1 cellular context compared by ENCODE assay signal in the genomic region with DNA sequence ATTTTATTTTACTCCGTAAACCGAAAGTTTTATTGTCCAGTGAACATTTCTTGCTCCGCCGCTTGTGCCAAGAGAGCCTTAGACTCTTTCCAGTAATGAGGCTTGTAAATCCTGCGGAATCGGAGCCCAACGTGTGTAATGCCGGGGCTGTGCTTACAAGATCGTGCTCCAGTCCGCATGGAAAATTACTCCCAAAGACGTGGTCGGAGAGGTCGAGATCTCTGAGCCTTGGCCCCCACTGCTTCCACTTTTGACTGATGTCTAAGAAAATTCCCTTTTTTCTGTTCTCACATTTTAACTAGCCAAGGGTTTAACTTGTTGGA.
TF ChIP-seq lines count a peak whose summit lies in the region.

No MANE protein-coding gene starts in this region.

TF ChIP-seq in HepG2, 621 proteins besides CTCF, POLR2A, EP300 and RAD21 (continued from another document and continues in another):
- TF ChIP-seq, protein P1, sequence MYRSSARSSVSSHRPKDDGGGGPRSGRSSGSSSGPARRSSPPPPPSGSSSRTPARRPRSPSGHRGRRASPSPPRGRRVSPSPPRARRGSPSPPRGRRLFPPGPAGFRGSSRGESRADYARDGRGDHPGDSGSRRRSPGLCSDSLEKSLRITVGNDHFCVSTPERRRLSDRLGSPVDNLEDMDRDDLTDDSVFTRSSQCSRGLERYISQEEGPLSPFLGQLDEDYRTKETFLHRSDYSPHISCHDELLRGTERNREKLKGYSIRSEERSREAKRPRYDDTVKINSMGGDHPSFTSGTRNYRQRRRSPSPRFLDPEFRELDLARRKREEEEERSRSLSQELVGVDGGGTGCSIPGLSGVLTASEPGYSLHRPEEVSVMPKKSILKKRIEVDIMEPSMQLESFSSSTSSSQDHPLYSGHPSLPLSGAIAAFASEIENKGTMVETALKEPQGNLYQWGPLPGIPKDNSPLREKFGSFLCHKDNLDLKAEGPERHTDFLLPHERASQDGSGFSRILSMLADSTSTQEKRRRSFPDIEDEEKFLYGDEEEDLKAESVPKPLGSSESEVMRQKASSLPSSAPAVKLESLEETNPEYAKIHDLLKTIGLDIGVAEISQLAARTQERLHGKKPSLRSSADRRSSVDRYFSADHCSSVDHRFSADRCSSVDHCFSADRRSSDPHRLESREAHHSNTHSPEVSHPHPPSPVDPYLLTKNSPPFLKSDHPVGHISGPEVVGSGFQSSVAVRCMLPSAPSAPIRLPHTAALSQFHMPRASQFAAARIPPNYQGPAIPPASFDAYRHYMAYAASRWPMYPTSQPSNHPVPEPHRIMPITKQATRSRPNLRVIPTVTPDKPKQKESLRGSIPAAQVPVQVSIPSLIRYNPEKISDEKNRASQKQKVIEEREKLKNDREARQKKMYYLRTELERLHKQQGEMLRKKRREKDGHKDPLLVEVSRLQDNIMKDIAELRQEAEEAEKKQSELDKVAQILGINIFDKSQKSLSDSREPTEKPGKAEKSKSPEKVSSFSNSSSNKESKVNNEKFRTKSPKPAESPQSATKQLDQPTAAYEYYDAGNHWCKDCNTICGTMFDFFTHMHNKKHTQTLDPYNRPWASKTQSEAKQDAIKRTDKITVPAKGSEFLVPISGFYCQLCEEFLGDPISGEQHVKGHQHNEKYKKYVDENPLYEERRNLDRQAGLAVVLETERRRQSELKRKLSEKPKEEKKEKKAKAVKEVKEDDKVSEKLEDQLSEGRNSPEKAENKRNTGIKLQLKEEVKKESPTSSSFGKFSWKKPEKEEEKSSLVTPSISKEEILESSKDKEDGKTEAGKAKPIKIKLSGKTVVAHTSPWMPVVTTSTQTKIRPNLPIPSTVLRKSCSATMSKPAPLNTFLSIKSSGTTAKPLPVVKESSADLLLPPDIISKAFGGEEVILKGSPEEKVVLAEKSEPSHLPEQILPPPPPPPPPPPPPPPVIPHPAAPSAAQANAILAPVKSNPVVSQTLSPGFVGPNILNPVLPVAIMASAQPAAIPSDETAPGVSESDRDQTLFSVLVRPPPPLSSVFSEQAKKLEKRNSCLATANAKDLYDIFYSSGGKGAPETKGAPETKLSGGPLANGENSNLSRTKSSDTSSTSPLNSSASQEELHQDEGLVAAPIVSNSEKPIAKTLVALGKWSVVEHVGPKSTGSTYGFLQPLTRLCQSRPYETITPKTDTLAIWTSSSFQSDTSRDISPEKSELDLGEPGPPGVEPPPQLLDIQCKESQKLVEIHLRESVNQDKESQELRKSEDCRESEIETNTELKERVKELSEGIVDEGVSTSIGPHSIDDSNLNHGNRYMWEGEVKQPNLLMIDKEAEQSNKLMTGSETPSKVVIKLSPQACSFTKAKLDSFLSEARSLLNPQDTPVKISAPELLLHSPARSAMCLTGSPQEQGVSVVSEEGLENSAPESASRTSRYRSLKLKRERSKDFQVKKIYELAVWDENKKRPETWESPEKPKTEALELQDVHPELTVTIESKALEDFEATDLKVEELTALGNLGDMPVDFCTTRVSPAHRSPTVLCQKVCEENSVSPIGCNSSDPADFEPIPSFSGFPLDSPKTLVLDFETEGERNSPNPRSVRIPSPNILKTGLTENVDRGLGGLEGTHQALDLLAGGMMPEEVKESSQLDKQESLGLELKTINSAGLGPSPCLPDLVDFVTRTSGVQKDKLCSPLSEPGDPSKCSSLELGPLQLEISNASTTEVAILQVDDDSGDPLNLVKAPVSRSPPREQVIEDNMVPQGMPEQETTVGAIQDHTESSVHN (CRISPR knock-in tag; IDR thresholded peaks at IDR 0.05) = no peak
- no peak for TF ChIP-seq ZNF777 (CRISPR knock-in tag; IDR thresholded peaks at IDR 0.05)
- TF ChIP-seq ZSCAN9 (CRISPR knock-in tag; IDR thresholded peaks at IDR 0.05; ENCODE audit: borderline replicate concordance) = 0 out of 2 replicates have a peak, but pooled peaks have one; percentile 6
- TF ChIP-seq, protein P2, sequence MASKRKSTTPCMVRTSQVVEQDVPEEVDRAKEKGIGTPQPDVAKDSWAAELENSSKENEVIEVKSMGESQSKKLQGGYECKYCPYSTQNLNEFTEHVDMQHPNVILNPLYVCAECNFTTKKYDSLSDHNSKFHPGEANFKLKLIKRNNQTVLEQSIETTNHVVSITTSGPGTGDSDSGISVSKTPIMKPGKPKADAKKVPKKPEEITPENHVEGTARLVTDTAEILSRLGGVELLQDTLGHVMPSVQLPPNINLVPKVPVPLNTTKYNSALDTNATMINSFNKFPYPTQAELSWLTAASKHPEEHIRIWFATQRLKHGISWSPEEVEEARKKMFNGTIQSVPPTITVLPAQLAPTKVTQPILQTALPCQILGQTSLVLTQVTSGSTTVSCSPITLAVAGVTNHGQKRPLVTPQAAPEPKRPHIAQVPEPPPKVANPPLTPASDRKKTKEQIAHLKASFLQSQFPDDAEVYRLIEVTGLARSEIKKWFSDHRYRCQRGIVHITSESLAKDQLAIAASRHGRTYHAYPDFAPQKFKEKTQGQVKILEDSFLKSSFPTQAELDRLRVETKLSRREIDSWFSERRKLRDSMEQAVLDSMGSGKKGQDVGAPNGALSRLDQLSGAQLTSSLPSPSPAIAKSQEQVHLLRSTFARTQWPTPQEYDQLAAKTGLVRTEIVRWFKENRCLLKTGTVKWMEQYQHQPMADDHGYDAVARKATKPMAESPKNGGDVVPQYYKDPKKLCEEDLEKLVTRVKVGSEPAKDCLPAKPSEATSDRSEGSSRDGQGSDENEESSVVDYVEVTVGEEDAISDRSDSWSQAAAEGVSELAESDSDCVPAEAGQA (IDR thresholded peaks at IDR 0.05; ENCODE audit: low read depth) = no peak
- TF ChIP-seq, protein P2 (CRISPR knock-in tag; IDR thresholded peaks at IDR 0.05; ENCODE audit: borderline replicate concordance) = no peak
- no peak; the same call in 1 of the 2 replicates for TF ChIP-seq ZBTB25 (CRISPR knock-in tag; IDR thresholded peaks at IDR 0.05)
- TF ChIP-seq ZNF143 (CRISPR knock-in tag; IDR thresholded peaks at IDR 0.05) = no peak
- no peak for TF ChIP-seq JUNB (CRISPR knock-in tag; IDR thresholded peaks at IDR 0.05; ENCODE audit: borderline replicate concordance)
- 0 out of 2 replicates have a peak, but pooled peaks have one; percentile 58 for TF ChIP-seq ZNF615 (CRISPR knock-in tag; IDR thresholded peaks at IDR 0.05; ENCODE audit: borderline replicate concordance)
- TF ChIP-seq, protein P3, sequence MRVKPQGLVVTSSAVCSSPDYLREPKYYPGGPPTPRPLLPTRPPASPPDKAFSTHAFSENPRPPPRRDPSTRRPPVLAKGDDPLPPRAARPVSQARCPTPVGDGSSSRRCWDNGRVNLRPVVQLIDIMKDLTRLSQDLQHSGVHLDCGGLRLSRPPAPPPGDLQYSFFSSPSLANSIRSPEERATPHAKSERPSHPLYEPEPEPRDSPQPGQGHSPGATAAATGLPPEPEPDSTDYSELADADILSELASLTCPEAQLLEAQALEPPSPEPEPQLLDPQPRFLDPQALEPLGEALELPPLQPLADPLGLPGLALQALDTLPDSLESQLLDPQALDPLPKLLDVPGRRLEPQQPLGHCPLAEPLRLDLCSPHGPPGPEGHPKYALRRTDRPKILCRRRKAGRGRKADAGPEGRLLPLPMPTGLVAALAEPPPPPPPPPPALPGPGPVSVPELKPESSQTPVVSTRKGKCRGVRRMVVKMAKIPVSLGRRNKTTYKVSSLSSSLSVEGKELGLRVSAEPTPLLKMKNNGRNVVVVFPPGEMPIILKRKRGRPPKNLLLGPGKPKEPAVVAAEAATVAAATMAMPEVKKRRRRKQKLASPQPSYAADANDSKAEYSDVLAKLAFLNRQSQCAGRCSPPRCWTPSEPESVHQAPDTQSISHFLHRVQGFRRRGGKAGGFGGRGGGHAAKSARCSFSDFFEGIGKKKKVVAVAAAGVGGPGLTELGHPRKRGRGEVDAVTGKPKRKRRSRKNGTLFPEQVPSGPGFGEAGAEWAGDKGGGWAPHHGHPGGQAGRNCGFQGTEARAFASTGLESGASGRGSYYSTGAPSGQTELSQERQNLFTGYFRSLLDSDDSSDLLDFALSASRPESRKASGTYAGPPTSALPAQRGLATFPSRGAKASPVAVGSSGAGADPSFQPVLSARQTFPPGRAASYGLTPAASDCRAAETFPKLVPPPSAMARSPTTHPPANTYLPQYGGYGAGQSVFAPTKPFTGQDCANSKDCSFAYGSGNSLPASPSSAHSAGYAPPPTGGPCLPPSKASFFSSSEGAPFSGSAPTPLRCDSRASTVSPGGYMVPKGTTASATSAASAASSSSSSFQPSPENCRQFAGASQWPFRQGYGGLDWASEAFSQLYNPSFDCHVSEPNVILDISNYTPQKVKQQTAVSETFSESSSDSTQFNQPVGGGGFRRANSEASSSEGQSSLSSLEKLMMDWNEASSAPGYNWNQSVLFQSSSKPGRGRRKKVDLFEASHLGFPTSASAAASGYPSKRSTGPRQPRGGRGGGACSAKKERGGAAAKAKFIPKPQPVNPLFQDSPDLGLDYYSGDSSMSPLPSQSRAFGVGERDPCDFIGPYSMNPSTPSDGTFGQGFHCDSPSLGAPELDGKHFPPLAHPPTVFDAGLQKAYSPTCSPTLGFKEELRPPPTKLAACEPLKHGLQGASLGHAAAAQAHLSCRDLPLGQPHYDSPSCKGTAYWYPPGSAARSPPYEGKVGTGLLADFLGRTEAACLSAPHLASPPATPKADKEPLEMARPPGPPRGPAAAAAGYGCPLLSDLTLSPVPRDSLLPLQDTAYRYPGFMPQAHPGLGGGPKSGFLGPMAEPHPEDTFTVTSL (CRISPR knock-in tag; IDR thresholded peaks at IDR 0.05; ENCODE audit: borderline replicate concordance) = peak; percentile 9; the same call in 1 of the 2 replicates
- TF ChIP-seq THYN1 (CRISPR knock-in tag; IDR thresholded peaks at IDR 0.05; ENCODE audit: borderline replicate concordance, low read depth) = no peak
- no peak for TF ChIP-seq ZNF343 (CRISPR knock-in tag; IDR thresholded peaks at IDR 0.05)
- no peak; the same call in 1 of the 2 replicates for TF ChIP-seq ZNF430 (CRISPR knock-in tag; IDR thresholded peaks at IDR 0.05)
- TF ChIP-seq ZFP82 (CRISPR knock-in tag; IDR thresholded peaks at IDR 0.05; ENCODE audit: borderline replicate concordance) = no peak
- no peak for TF ChIP-seq ZNF501 (CRISPR knock-in tag; IDR thresholded peaks at IDR 0.05)
- TF ChIP-seq ADNP (CRISPR knock-in tag; IDR thresholded peaks at IDR 0.05) = no peak
- TF ChIP-seq ZNF570 (CRISPR knock-in tag; IDR thresholded peaks at IDR 0.05; ENCODE audit: borderline replicate concordance) = no peak
- TF ChIP-seq, protein P4, sequence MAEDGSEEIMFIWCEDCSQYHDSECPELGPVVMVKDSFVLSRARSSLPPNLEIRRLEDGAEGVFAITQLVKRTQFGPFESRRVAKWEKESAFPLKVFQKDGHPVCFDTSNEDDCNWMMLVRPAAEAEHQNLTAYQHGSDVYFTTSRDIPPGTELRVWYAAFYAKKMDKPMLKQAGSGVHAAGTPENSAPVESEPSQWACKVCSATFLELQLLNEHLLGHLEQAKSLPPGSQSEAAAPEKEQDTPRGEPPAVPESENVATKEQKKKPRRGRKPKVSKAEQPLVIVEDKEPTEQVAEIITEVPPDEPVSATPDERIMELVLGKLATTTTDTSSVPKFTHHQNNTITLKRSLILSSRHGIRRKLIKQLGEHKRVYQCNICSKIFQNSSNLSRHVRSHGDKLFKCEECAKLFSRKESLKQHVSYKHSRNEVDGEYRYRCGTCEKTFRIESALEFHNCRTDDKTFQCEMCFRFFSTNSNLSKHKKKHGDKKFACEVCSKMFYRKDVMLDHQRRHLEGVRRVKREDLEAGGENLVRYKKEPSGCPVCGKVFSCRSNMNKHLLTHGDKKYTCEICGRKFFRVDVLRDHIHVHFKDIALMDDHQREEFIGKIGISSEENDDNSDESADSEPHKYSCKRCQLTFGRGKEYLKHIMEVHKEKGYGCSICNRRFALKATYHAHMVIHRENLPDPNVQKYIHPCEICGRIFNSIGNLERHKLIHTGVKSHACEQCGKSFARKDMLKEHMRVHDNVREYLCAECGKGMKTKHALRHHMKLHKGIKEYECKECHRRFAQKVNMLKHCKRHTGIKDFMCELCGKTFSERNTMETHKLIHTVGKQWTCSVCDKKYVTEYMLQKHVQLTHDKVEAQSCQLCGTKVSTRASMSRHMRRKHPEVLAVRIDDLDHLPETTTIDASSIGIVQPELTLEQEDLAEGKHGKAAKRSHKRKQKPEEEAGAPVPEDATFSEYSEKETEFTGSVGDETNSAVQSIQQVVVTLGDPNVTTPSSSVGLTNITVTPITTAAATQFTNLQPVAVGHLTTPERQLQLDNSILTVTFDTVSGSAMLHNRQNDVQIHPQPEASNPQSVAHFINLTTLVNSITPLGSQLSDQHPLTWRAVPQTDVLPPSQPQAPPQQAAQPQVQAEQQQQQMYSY (CRISPR knock-in tag; IDR thresholded peaks at IDR 0.05) = 0 out of 2 replicates have a peak, but pooled peaks have one; percentile 41
- TF ChIP-seq, protein P5, sequence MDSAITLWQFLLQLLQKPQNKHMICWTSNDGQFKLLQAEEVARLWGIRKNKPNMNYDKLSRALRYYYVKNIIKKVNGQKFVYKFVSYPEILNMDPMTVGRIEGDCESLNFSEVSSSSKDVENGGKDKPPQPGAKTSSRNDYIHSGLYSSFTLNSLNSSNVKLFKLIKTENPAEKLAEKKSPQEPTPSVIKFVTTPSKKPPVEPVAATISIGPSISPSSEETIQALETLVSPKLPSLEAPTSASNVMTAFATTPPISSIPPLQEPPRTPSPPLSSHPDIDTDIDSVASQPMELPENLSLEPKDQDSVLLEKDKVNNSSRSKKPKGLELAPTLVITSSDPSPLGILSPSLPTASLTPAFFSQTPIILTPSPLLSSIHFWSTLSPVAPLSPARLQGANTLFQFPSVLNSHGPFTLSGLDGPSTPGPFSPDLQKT (CRISPR knock-in tag; IDR thresholded peaks at IDR 0.05; ENCODE audit: borderline replicate concordance) = no peak
- no peak for TF ChIP-seq CAMTA2 (CRISPR knock-in tag; IDR thresholded peaks at IDR 0.05; ENCODE audit: borderline replicate concordance)
- TF ChIP-seq XBP1 (CRISPR knock-in tag; IDR thresholded peaks at IDR 0.05) = no peak
- no peak for TF ChIP-seq SMAD9 (CRISPR knock-in tag; IDR thresholded peaks at IDR 0.05)
- TF ChIP-seq POLR2AphosphoS2 (IDR thresholded peaks at IDR 0.05; ENCODE audit: low read depth, low read length) = no peak
- TF ChIP-seq ZNF530 (CRISPR knock-in tag; IDR thresholded peaks at IDR 0.05; ENCODE audit: low read depth) = no peak
- no peak for TF ChIP-seq CHD2 (IDR thresholded peaks at IDR 0.05; ENCODE audit: low read depth, low read length)
